In genomic region chr2:43165378-43166025, GRCh38 we compare ENCODE assay signal across 14 cellular contexts.
DNase-seq lines count a peak whose midpoint lies in the region; TF ChIP-seq lines count a peak whose summit lies in the region.
"Had no signal": no experiment of that assay in that cellular context is flagged by ENCODE, and none has a peak within 500 bp of the region (broad histone marks: within the 10 kb centered on the region; RNA-seq: fewer than 3 reads in every experiment).

No MANE protein-coding gene starts in this region.

- no peak overlapping the region for H3K27ac Mint-ChIP-seq in endothelial cell (ENCODE audit: unreplicated experiment)
- H3K27ac Mint-ChIP-seq in progenitor cell of endocrine pancreas = no peak overlapping the region
- H3K27ac Mint-ChIP-seq: activated naive CD8-positive, alpha-beta T cell had no signal

- H3K9me3 Mint-ChIP-seq in endothelial cell (ENCODE audit: unreplicated experiment) = no peaks in the 10 kb centered on the region
- H3K9me3 Mint-ChIP-seq in progenitor cell of endocrine pancreas (ENCODE audit: low read depth) = no peaks in the 10 kb centered on the region
- H3K9me3 Mint-ChIP-seq: natural killer cell had no signal

- H3K27me3 Mint-ChIP-seq in endothelial cell (ENCODE audit: unreplicated experiment) (peaks cover 4% of the 10 kb centered on the region), progenitor cell of endocrine pancreas (no peaks in the 10 kb centered on the region)
- H3K27me3 Mint-ChIP-seq: activated naive CD8-positive, alpha-beta T cell had no signal

- H3K36me3 Mint-ChIP-seq in endothelial cell (ENCODE audit: low read depth, unreplicated experiment) (peaks cover 8% of the 10 kb centered on the region), progenitor cell of endocrine pancreas (ENCODE audit: insufficient read depth) (no peaks in the 10 kb centered on the region)
- H3K36me3 Mint-ChIP-seq: natural killer cell had no signal

- H3K4me3 Mint-ChIP-seq in endothelial cell (ENCODE audit: unreplicated experiment) (no peak overlapping the region), progenitor cell of endocrine pancreas (ENCODE audit: low read depth) (no peak overlapping the region)
- H3K4me3 Mint-ChIP-seq: activated naive CD8-positive, alpha-beta T cell; natural killer cell had no signal

- peak; percentile 11 for TF ChIP-seq CTCF in GM12864 (IDR thresholded peaks at IDR 0.05; ENCODE audit: low read depth, low read length, missing control alignments)
- peak; percentile 41 for TF ChIP-seq CTCF in endothelial cell (IDR thresholded peaks at IDR 0.05; ENCODE audit: unreplicated experiment)
- TF ChIP-seq CTCF in progenitor cell of endocrine pancreas (IDR thresholded peaks at IDR 0.05; ENCODE audit: unreplicated experiment) = peak; percentile 43

- DNase-seq in GM12864 (ENCODE audit: low read depth) = no peak
- peak; percentile 22 for DNase-seq in NAMALWA (ENCODE audit: low spot score)
- peak; percentile 16 for DNase-seq in endothelial cell (ENCODE audit: low spot score)
- no peak for DNase-seq in progenitor cell of endocrine pancreas (ENCODE audit: low spot score, unreplicated experiment)
- no peak for DNase-seq in NCI-H2029 (lab: John Stamatoyannopoulos, UW)
- no peak for DNase-seq in A172 (ENCODE audit: low spot score)
- no peak for DNase-seq in DMS79 (lab: John Stamatoyannopoulos, UW)
- DNase-seq: foreskin keratinocyte, islet precursor cell, natural killer cell, T1000 had no signal

- H3K4me1 Mint-ChIP-seq in endothelial cell (ENCODE audit: unreplicated experiment) (peaks cover 19% of the 10 kb centered on the region), progenitor cell of endocrine pancreas (ENCODE audit: low read depth) (peaks cover 52% of the 10 kb centered on the region)

- no peak overlapping the region for H3K4me3 ChIP-seq in GM12864 (ENCODE audit: low read depth, low read length)
- H3K4me3 ChIP-seq: skin epidermis, suprapubic skin had no signal

Comparison
In these comparisons a context has a peak if more than half of its experiments do, and no peak if none do; other contexts are left out.
1. DNase-seq: peak in NAMALWA (single experiment) and endothelial cell (single experiment); none in GM12864 (single experiment), progenitor cell of endocrine pancreas (single experiment), NCI-H2029 (single experiment), A172 (single experiment) and DMS79 (single experiment).
2. Peak in every context shown above with its lines, with median percentiles within 50 percentile points of each other: CTCF ChIP-seq.